Comparison of ENCODE assay signal across 24 cellular contexts in genomic region chr16:55036371-55036821, GRCh38.
"Had no signal": no experiment of that assay in that cellular context is flagged by ENCODE, and none has a peak within 500 bp of the region (broad histone marks: within the 10 kb centered on the region; RNA-seq: fewer than 3 reads in every experiment).

No MANE protein-coding gene starts in this region.

- H3K27ac ChIP-seq: esophagus squamous epithelium, gastrocnemius medialis, heart left ventricle, right atrium auricular region, thoracic aorta, VCaP had no signal

- H3K4me3 ChIP-seq: esophagus squamous epithelium, gastrocnemius medialis, heart left ventricle, mucosa of descending colon, right atrium auricular region, thoracic aorta had no signal

- ATAC-seq: activated CD4-positive, CD25-positive, alpha-beta regulatory T cell treated with anti-CD3 and anti-CD28 coated beads, Interleukin-2, amount 50 U/mL, for 24 hours; activated CD8-positive, alpha-beta memory T cell treated with anti-CD3 and anti-CD28 coated beads, Interleukin-2, amount 10 ng/mL, durations not matched to agents 7 days and 5 days; activated CD8-positive, alpha-beta T cell treated with anti-CD3 and anti-CD28 coated beads for 36 hours; activated naive CD8-positive, alpha-beta T cell treated with anti-CD3 and anti-CD28 coated beads, Interleukin-2, amount 50 U/mL, for 24 hours; effector memory CD8-positive, alpha-beta T cell; gastrocnemius medialis; heart left ventricle; left colon; mucosa of descending colon; naive thymus-derived CD4-positive, alpha-beta T cell; stimulated activated naive B cell treated with anti-CD40 and anti-IgM and Interleukin-4, amounts not matched to agents 10 μg/mL and 1 μg/mL and 100 μg/mL, for 72 hours had no signal

- H3K4me1 ChIP-seq: esophagus squamous epithelium, heart left ventricle, right atrium auricular region had no signal

- H3K9me3 Mint-ChIP-seq: activated CD4-positive, alpha-beta T cell treated with anti-CD3 and anti-CD28 coated beads, Interleukin-2, amount 10 ng/mL, durations not matched to agents 7 days and 5 days; activated CD8-positive, alpha-beta T cell treated with anti-CD3 and anti-CD28 coated beads for 36 hours; activated naive CD8-positive, alpha-beta T cell treated with anti-CD3 and anti-CD28 coated beads, Interleukin-2, amount 50 U/mL, for 24 hours; brain; effector memory CD8-positive, alpha-beta T cell; naive thymus-derived CD4-positive, alpha-beta T cell; neural crest cell; stimulated activated naive B cell treated with anti-CD40 and anti-IgM and Interleukin-4, amounts not matched to agents 10 μg/mL and 1 μg/mL and 100 μg/mL, for 72 hours had no signal

- H3K9ac ChIP-seq: SK-N-SH had no signal

- H3K4me3 Mint-ChIP-seq: activated CD4-positive, alpha-beta T cell treated with anti-CD3 and anti-CD28 coated beads, Interleukin-2, amount 10 ng/mL, durations not matched to agents 7 days and 5 days; activated CD8-positive, alpha-beta memory T cell treated with anti-CD3 and anti-CD28 coated beads, Interleukin-2, amount 10 ng/mL, durations not matched to agents 7 days and 5 days; activated CD8-positive, alpha-beta T cell treated with anti-CD3 and anti-CD28 coated beads for 36 hours; activated naive CD4-positive, alpha-beta T cell treated with anti-CD3 and anti-CD28 coated beads, Interleukin-2, amount 10 ng/mL, durations not matched to agents 7 days and 5 days; activated naive CD8-positive, alpha-beta T cell treated with anti-CD3 and anti-CD28 coated beads, Interleukin-2, amount 50 U/mL, for 24 hours; effector memory CD8-positive, alpha-beta T cell; naive thymus-derived CD4-positive, alpha-beta T cell; neural crest cell; stimulated activated naive B cell treated with anti-CD40 and anti-IgM and Interleukin-4, amounts not matched to agents 10 μg/mL and 1 μg/mL and 100 μg/mL, for 72 hours had no signal

- H3K9me3 ChIP-seq: esophagus squamous epithelium, gastrocnemius medialis, heart left ventricle, mucosa of descending colon, right atrium auricular region, SK-N-SH, thoracic aorta had no signal

- H3K27ac Mint-ChIP-seq: activated CD4-positive, alpha-beta T cell treated with anti-CD3 and anti-CD28 coated beads, Interleukin-2, amount 10 ng/mL, durations not matched to agents 7 days and 5 days; activated CD8-positive, alpha-beta memory T cell treated with anti-CD3 and anti-CD28 coated beads, Interleukin-2, amount 10 ng/mL, durations not matched to agents 7 days and 5 days; activated CD8-positive, alpha-beta T cell treated with anti-CD3 and anti-CD28 coated beads for 36 hours; activated naive CD4-positive, alpha-beta T cell treated with anti-CD3 and anti-CD28 coated beads, Interleukin-2, amount 10 ng/mL, durations not matched to agents 7 days and 5 days; activated naive CD8-positive, alpha-beta T cell treated with anti-CD3 and anti-CD28 coated beads, Interleukin-2, amount 50 U/mL, for 24 hours; effector memory CD8-positive, alpha-beta T cell; naive thymus-derived CD4-positive, alpha-beta T cell had no signal

- H3K4me1 Mint-ChIP-seq: activated CD4-positive, alpha-beta T cell treated with anti-CD3 and anti-CD28 coated beads, Interleukin-2, amount 10 ng/mL, durations not matched to agents 7 days and 5 days; activated CD8-positive, alpha-beta memory T cell treated with anti-CD3 and anti-CD28 coated beads, Interleukin-2, amount 10 ng/mL, durations not matched to agents 7 days and 5 days; activated naive CD4-positive, alpha-beta T cell treated with anti-CD3 and anti-CD28 coated beads, Interleukin-2, amount 10 ng/mL, durations not matched to agents 7 days and 5 days; activated naive CD8-positive, alpha-beta T cell treated with anti-CD3 and anti-CD28 coated beads, Interleukin-2, amount 50 U/mL, for 24 hours; naive thymus-derived CD4-positive, alpha-beta T cell; neural crest cell; stimulated activated naive B cell treated with anti-CD40 and anti-IgM and Interleukin-4, amounts not matched to agents 10 μg/mL and 1 μg/mL and 100 μg/mL, for 72 hours had no signal

- H3K27me3 ChIP-seq: gastrocnemius medialis, right atrium auricular region had no signal

- DNase-seq: activated CD4-positive, alpha-beta T cell treated with anti-CD3 and anti-CD28 coated beads, Interleukin-2, amount 10 ng/mL, durations not matched to agents 7 days and 5 days; activated CD8-positive, alpha-beta memory T cell treated with anti-CD3 and anti-CD28 coated beads, Interleukin-2, amount 10 ng/mL, durations not matched to agents 7 days and 5 days; activated CD8-positive, alpha-beta T cell treated with anti-CD3 and anti-CD28 coated beads for 36 hours; activated effector memory CD4-positive, alpha-beta T cell treated with anti-CD3 and anti-CD28 coated beads, Interleukin-2, amount 50 U/mL, for 16 hours; activated naive CD4-positive, alpha-beta T cell treated with anti-CD3 and anti-CD28 coated beads, Interleukin-2, amount 10 ng/mL, durations not matched to agents 7 days and 5 days; activated naive CD8-positive, alpha-beta T cell treated with anti-CD3 and anti-CD28 coated beads, Interleukin-2, amount 50 U/mL, for 24 hours; activated T-cell treated with anti-CD3 and anti-CD28 coated beads for 4 hours; effector memory CD8-positive, alpha-beta T cell; esophagus squamous epithelium; gastrocnemius medialis; heart left ventricle; left colon; mesenchymal stem cell; mucosa of descending colon; naive thymus-derived CD4-positive, alpha-beta T cell; SK-N-SH; stimulated activated CD4-positive, alpha-beta T cell treated with anti-CD3 and anti-CD28 coated beads, Interleukin-2, amount 100 ng/mL, for 24 hours; stimulated activated naive B cell treated with anti-CD40 and anti-IgM and Interleukin-4, amounts not matched to agents 10 μg/mL and 1 μg/mL and 100 μg/mL, for 72 hours had no signal

- H3K27me3 Mint-ChIP-seq: activated CD4-positive, alpha-beta T cell treated with anti-CD3 and anti-CD28 coated beads, Interleukin-2, amount 10 ng/mL, durations not matched to agents 7 days and 5 days; activated CD8-positive, alpha-beta memory T cell treated with anti-CD3 and anti-CD28 coated beads, Interleukin-2, amount 10 ng/mL, durations not matched to agents 7 days and 5 days; activated naive CD4-positive, alpha-beta T cell treated with anti-CD3 and anti-CD28 coated beads, Interleukin-2, amount 10 ng/mL, durations not matched to agents 7 days and 5 days had no signal

- H3K4me2 ChIP-seq: SK-N-SH had no signal

- H3K36me3 ChIP-seq: esophagus squamous epithelium, gastrocnemius medialis, heart left ventricle, right atrium auricular region, thoracic aorta had no signal

- H3K36me3 Mint-ChIP-seq: activated CD8-positive, alpha-beta memory T cell treated with anti-CD3 and anti-CD28 coated beads, Interleukin-2, amount 10 ng/mL, durations not matched to agents 7 days and 5 days; activated naive CD4-positive, alpha-beta T cell treated with anti-CD3 and anti-CD28 coated beads, Interleukin-2, amount 10 ng/mL, durations not matched to agents 7 days and 5 days; brain; naive thymus-derived CD4-positive, alpha-beta T cell; stimulated activated naive B cell treated with anti-CD40 and anti-IgM and Interleukin-4, amounts not matched to agents 10 μg/mL and 1 μg/mL and 100 μg/mL, for 72 hours had no signal
